12 cellular contexts compared by ENCODE assay signal in genomic region chr14:96888158-96888557, GRCh38.
DNase-seq lines count a peak whose midpoint lies in the region; ATAC-seq and TF ChIP-seq lines count a peak whose summit lies in the region.
"Had no signal": no experiment of that assay in that cellular context is flagged by ENCODE, and none has a peak within 500 bp of the region (broad histone marks: within the 10 kb centered on the region; RNA-seq: fewer than 3 reads in every experiment).

No MANE protein-coding gene starts in this region.

- 84 to 92% methylated on average over 1 of the region's 1 CpG for WGBS in tibial nerve, 2 donors

- no peak overlapping the region for H3K4me3 Mint-ChIP-seq in WTC11
- H3K4me3 Mint-ChIP-seq: activated T-helper 17 cell treated with anti-CD3 and anti-CD28 coated beads, Interleukin-2, amount 50 U/mL, for 72 hours; naive thymus-derived CD4-positive, alpha-beta T cell had no signal

- peaks cover 6% of the 10 kb centered on the region for H3K36me3 Mint-ChIP-seq in WTC11

- TF ChIP-seq CTCF in GM12865 (IDR thresholded peaks at IDR 0.05; ENCODE audit: insufficient read depth, low read depth, low read length, missing control alignments) (no peak), WTC11 (IDR thresholded peaks at IDR 0.05) (no peak), tibial nerve (IDR thresholded peaks at IDR 0.05) (no peak)

- no peak for TF ChIP-seq EP300 in tibial nerve (IDR thresholded peaks at IDR 0.05)

- no peak overlapping the region for H3K4me3 ChIP-seq in GM12865 (ENCODE audit: low read depth, low read length)
- H3K4me3 ChIP-seq in tibial nerve = no peak overlapping the region

- no peaks in the 10 kb centered on the region for H3K27me3 ChIP-seq in tibial nerve

- POLR2A ChIA-PET in WTC11 (lab: Charles Lee) = no interaction called here

- H3K9me3 Mint-ChIP-seq in WTC11 = no peaks in the 10 kb centered on the region
- H3K9me3 Mint-ChIP-seq: activated T-helper 17 cell treated with anti-CD3 and anti-CD28 coated beads, Interleukin-2, amount 50 U/mL, for 72 hours had no signal

- H3K4me1 ChIP-seq in tibial nerve = no peaks in the 10 kb centered on the region

- no peaks in the 10 kb centered on the region for H3K36me3 ChIP-seq in tibial nerve

- DNase-seq in GM12865 (ENCODE audit: low read depth) = peak; percentile 71
- no peak for DNase-seq in cortex of kidney (lab: John Stamatoyannopoulos, UW)
- no peak for DNase-seq in WTC11 (ENCODE audit: low spot score)
- no peak for DNase-seq in tibial nerve (ENCODE audit: low spot score in 2 of 2)
- DNase-seq in OCI-M1 (lab: John Stamatoyannopoulos, UW) = no peak
- DNase-seq: naive thymus-derived CD4-positive, alpha-beta T cell; NCI-H226; SIG-M5 had no signal

- no peak for TF ChIP-seq POLR2A in tibial nerve (IDR thresholded peaks at IDR 0.05)

- H3K9me3 ChIP-seq in tibial nerve = no peaks in the 10 kb centered on the region

- H3K27me3 Mint-ChIP-seq in WTC11 (ENCODE audit: low read depth) = no peaks in the 10 kb centered on the region
- H3K27me3 Mint-ChIP-seq: activated T-helper 17 cell treated with anti-CD3 and anti-CD28 coated beads, Interleukin-2, amount 50 U/mL, for 72 hours; naive thymus-derived CD4-positive, alpha-beta T cell had no signal

- no peak overlapping the region for H3K27ac ChIP-seq in tibial nerve

- peaks cover 26% of the 10 kb centered on the region for H3K4me1 Mint-ChIP-seq in WTC11
- H3K4me1 Mint-ChIP-seq: activated T-helper 17 cell treated with anti-CD3 and anti-CD28 coated beads, Interleukin-2, amount 50 U/mL, for 72 hours had no signal

- no peak overlapping the region; the same call in 1 of the 2 replicates for H3K27ac Mint-ChIP-seq in WTC11
- H3K27ac Mint-ChIP-seq: activated T-helper 17 cell treated with anti-CD3 and anti-CD28 coated beads, Interleukin-2, amount 50 U/mL, for 72 hours had no signal

- ATAC-seq in GM19397 (IDR thresholded peaks at IDR 0.05; ENCODE audit: unreplicated experiment) (peak; percentile 76), HG02763 (IDR thresholded peaks at IDR 0.05; ENCODE audit: unreplicated experiment) (peak; percentile 86), HG03520 (IDR thresholded peaks at IDR 0.05; ENCODE audit: unreplicated experiment) (peak; percentile 71), WTC11 (no peak; the same call in 1 of the 2 replicates)
- ATAC-seq: activated T-helper 17 cell treated with anti-CD3 and anti-CD28 coated beads, Interleukin-2, amount 50 U/mL, for 72 hours; naive thymus-derived CD4-positive, alpha-beta T cell had no signal

- CTCF ChIA-PET in WTC11 (lab: Charles Lee) = no interaction called here

TF ChIP-seq in WTC11, 78 proteins besides CTCF, POLR2A, EP300 and RAD21 (continues in another document):
- TF ChIP-seq ZNF281 (CRISPR knock-in tag; IDR thresholded peaks at IDR 0.05) (no peak), ZNF219 (CRISPR knock-in tag; IDR thresholded peaks at IDR 0.05; ENCODE audit: borderline replicate concordance) (no peak), GTF2I (CRISPR knock-in tag; conservative IDR thresholded peaks at IDR 0.05) (no peak), GABPB1 (CRISPR knock-in tag; IDR thresholded peaks at IDR 0.05) (no peak), OVOL2 (CRISPR knock-in tag; IDR thresholded peaks at IDR 0.05; ENCODE audit: borderline replicate concordance) (no peak), HMGA2 (CRISPR knock-in tag; IDR thresholded peaks at IDR 0.05) (no peak), NR2C2 (CRISPR knock-in tag; IDR thresholded peaks at IDR 0.05) (no peak), PRRX2 (CRISPR knock-in tag; IDR thresholded peaks at IDR 0.05) (no peak), IRF2 (CRISPR knock-in tag; IDR thresholded peaks at IDR 0.05; ENCODE audit: borderline replicate concordance, low read depth) (no peak), SMAD4 (CRISPR knock-in tag; IDR thresholded peaks at IDR 0.05) (no peak), RORB (CRISPR knock-in tag; IDR thresholded peaks at IDR 0.05) (no peak), USF1 (CRISPR knock-in tag; IDR thresholded peaks at IDR 0.05) (no peak), RELA (CRISPR knock-in tag; IDR thresholded peaks at IDR 0.05; ENCODE audit: borderline replicate concordance) (no peak)
- TF ChIP-seq, protein P1, sequence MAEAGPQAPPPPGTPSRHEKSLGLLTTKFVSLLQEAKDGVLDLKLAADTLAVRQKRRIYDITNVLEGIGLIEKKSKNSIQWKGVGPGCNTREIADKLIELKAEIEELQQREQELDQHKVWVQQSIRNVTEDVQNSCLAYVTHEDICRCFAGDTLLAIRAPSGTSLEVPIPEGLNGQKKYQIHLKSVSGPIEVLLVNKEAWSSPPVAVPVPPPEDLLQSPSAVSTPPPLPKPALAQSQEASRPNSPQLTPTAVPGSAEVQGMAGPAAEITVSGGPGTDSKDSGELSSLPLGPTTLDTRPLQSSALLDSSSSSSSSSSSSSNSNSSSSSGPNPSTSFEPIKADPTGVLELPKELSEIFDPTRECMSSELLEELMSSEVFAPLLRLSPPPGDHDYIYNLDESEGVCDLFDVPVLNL (CRISPR knock-in tag; IDR thresholded peaks at IDR 0.05; ENCODE audit: borderline replicate concordance, low read depth) = no peak
- TF ChIP-seq, protein P2, sequence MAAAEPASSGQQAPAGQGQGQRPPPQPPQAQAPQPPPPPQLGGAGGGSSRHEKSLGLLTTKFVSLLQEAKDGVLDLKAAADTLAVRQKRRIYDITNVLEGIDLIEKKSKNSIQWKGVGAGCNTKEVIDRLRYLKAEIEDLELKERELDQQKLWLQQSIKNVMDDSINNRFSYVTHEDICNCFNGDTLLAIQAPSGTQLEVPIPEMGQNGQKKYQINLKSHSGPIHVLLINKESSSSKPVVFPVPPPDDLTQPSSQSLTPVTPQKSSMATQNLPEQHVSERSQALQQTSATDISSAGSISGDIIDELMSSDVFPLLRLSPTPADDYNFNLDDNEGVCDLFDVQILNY (CRISPR knock-in tag; IDR thresholded peaks at IDR 0.05) = no peak
- TF ChIP-seq, protein P3, sequence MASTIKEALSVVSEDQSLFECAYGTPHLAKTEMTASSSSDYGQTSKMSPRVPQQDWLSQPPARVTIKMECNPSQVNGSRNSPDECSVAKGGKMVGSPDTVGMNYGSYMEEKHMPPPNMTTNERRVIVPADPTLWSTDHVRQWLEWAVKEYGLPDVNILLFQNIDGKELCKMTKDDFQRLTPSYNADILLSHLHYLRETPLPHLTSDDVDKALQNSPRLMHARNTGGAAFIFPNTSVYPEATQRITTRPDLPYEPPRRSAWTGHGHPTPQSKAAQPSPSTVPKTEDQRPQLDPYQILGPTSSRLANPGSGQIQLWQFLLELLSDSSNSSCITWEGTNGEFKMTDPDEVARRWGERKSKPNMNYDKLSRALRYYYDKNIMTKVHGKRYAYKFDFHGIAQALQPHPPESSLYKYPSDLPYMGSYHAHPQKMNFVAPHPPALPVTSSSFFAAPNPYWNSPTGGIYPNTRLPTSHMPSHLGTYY (CRISPR knock-in tag; IDR thresholded peaks at IDR 0.05) = no peak
- TF ChIP-seq, protein P4, sequence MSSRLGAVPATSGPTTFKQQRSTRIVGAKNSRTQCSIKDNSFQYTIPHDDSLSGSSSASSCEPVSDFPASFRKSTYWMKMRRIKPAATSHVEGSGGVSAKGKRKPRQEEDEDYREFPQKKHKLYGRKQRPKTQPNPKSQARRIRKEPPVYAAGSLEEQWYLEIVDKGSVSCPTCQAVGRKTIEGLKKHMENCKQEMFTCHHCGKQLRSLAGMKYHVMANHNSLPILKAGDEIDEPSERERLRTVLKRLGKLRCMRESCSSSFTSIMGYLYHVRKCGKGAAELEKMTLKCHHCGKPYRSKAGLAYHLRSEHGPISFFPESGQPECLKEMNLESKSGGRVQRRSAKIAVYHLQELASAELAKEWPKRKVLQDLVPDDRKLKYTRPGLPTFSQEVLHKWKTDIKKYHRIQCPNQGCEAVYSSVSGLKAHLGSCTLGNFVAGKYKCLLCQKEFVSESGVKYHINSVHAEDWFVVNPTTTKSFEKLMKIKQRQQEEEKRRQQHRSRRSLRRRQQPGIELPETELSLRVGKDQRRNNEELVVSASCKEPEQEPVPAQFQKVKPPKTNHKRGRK (CRISPR knock-in tag; IDR thresholded peaks at IDR 0.05; ENCODE audit: borderline replicate concordance) = no peak
